Comparison of ENCODE assay signal across 8 cellular contexts in genomic region chr14:103385994-103386491, GRCh38. TPM values are rescaled to one million over a fixed set of nuclear protein-coding genes. Genes with fewer than 3 reads are reported as not detected.
DNase-seq lines count a peak whose midpoint lies in the region; ATAC-seq and TF ChIP-seq lines count a peak whose summit lies in the region.

No MANE protein-coding gene starts in this region.

- DNase-seq in NAMALWA (ENCODE audit: low spot score) (peak; percentile 43), fibroblast of mammary gland (ENCODE audit: low read depth) (peak; percentile 45), neural crest cell (ENCODE audit: low read depth, low spot score) (peak; percentile 12), aorta (peak; percentile 59 to 79), GM20000 (ENCODE audit: low spot score) (no peak)
- peak; percentile 16 for DNase-seq in activated T-cell treated with anti-CD3 and anti-CD28 coated beads, Interleukin-2, amount 50 U/mL, for 4 hours

- peak overlapping the region; percentile 92 for H3K4me3 Mint-ChIP-seq in activated T-cell treated with anti-CD3 and anti-CD28 coated beads, Interleukin-2, amount 50 U/mL, for 4 hours
- H3K4me3 Mint-ChIP-seq in neural crest cell: peak overlapping the region; percentile 96

- intact Hi-C loops in aorta (cut with DNase I): loop anchor here in 1 of 2 donors (5.0 kb wide), 2 partner anchors 46 to 54 kb away; partner anchors contain the start of gene EIF5

- no peaks in the 10 kb centered on the region for H3K27me3 ChIP-seq in BLaER1 treated with 17β-estradiol and CSF1 and Interleukin-3, amounts not matched to agents 10 nM and 100 nM
- H3K27me3 ChIP-seq in aorta (ENCODE audit: control insufficient read depth in 1 of 2, insufficient read depth in 2 of 2, low read length in 1 of 2): no peaks in the 10 kb centered on the region

- TF ChIP-seq CTCF in fibroblast of mammary gland (conservative IDR thresholded peaks at IDR 0.05; ENCODE audit: control insufficient read depth, insufficient read depth, low read depth, low read length): no peak
- TF ChIP-seq CTCF in neural crest cell (conservative IDR thresholded peaks at IDR 0.05): no peak
- TF ChIP-seq CTCF in GM20000 (IDR thresholded peaks at IDR 0.05; ENCODE audit: extremely low read depth, missing control alignments): no peak

- H3K27me3 Mint-ChIP-seq in activated T-cell treated with anti-CD3 and anti-CD28 coated beads, Interleukin-2, amount 50 U/mL, for 4 hours (ENCODE audit: low read depth): no peaks in the 10 kb centered on the region
- H3K27me3 Mint-ChIP-seq in neural crest cell (ENCODE audit: low read depth): peaks cover 12% of the 10 kb centered on the region

- peak overlapping the region; percentile 73 to 98 (median 89) for H3K4me2 ChIP-seq in BLaER1 treated with 17β-estradiol and CSF1 and Interleukin-3, amounts not matched to agents 10 nM and 100 nM

- peaks cover 0 to 8% (median 0%) of the 10 kb centered on the region in 11 experiments; a peak in 2 of 22 replicates for H3K36me3 ChIP-seq in BLaER1 treated with 17β-estradiol and CSF1 and Interleukin-3, amounts not matched to agents 10 nM and 100 nM
- no peaks in the 10 kb centered on the region for H3K36me3 ChIP-seq in aorta (ENCODE audit: control insufficient read depth in 1 of 2, insufficient read depth in 2 of 2, low read length in 1 of 2)

- peak overlapping the region; percentile 78 to 99 (median 94) for H3K4me3 ChIP-seq in BLaER1 treated with 17β-estradiol and CSF1 and Interleukin-3, amounts not matched to agents 10 nM and 100 nM
- H3K4me3 ChIP-seq in fibroblast of mammary gland (ENCODE audit: control insufficient read depth, low read depth, low read length) (peak overlapping the region; percentile 97), aorta (ENCODE audit: low read length in 2 of 2) (peak overlapping the region; percentile 92)

- 0% methylated on average over 31 of the region's 31 CpGs for WGBS in aorta, 2 donors

- H3K27ac Mint-ChIP-seq in neural crest cell (ENCODE audit: unreplicated experiment): peak overlapping the region; percentile 94

- peaks cover 3% of the 10 kb centered on the region for H3K36me3 Mint-ChIP-seq in activated T-cell treated with anti-CD3 and anti-CD28 coated beads, Interleukin-2, amount 50 U/mL, for 4 hours (ENCODE audit: insufficient read depth)
- H3K36me3 Mint-ChIP-seq in neural crest cell (ENCODE audit: low read depth): no peaks in the 10 kb centered on the region

- H3K4me1 ChIP-seq in BLaER1 treated with 17β-estradiol and CSF1 and Interleukin-3, amounts not matched to agents 10 nM and 100 nM: peaks cover 25 to 67% (median 41%) of the 10 kb centered on the region in 10 experiments
- H3K4me1 ChIP-seq in aorta (ENCODE audit: control insufficient read depth in 1 of 2, insufficient read depth in 2 of 2, low read length in 2 of 2): peaks cover 0 to 5% of the 10 kb centered on the region in 2 donors

- H4K20me1 ChIP-seq in BLaER1 treated with 17β-estradiol and CSF1 and Interleukin-3, amounts not matched to agents 10 nM and 100 nM: peaks cover 48 to 56% (median 55%) of the 10 kb centered on the region in 11 experiments

- H3K27ac ChIP-seq in BLaER1 treated with 17β-estradiol and CSF1 and Interleukin-3, amounts not matched to agents 10 nM and 100 nM: peak overlapping the region; percentile 85 to 98 (median 95)
- peak overlapping the region; percentile 91 to 94 for H3K27ac ChIP-seq in aorta (ENCODE audit: low read depth in 1 of 2, low read length in 2 of 2)

- ATAC-seq in GM21526 (IDR thresholded peaks at IDR 0.05; ENCODE audit: low FRiP score, unreplicated experiment) (peak; percentile 3), aorta (ENCODE audit: low FRiP score) (no peak)
- ATAC-seq in activated T-cell treated with anti-CD3 and anti-CD28 coated beads, Interleukin-2, amount 50 U/mL, for 4 hours: no peak

- H3K9me3 Mint-ChIP-seq in activated T-cell treated with anti-CD3 and anti-CD28 coated beads, Interleukin-2, amount 50 U/mL, for 4 hours: no peaks in the 10 kb centered on the region
- H3K9me3 Mint-ChIP-seq in neural crest cell: no peaks in the 10 kb centered on the region

- H3K9ac ChIP-seq in BLaER1 treated with 17β-estradiol and CSF1 and Interleukin-3, amounts not matched to agents 10 nM and 100 nM: peak overlapping the region; percentile 89 to 99 (median 97)

- H3K4me1 Mint-ChIP-seq in activated T-cell treated with anti-CD3 and anti-CD28 coated beads, Interleukin-2, amount 50 U/mL, for 4 hours (ENCODE audit: low read depth): peaks cover 41% of the 10 kb centered on the region
- H3K4me1 Mint-ChIP-seq in neural crest cell: peaks cover 31% of the 10 kb centered on the region

- H3K9me3 ChIP-seq in BLaER1 treated with 17β-estradiol and CSF1 and Interleukin-3, amounts not matched to agents 10 nM and 100 nM (replicated peaks in 1 of 11): peaks cover 0 to 4% (median 0%) of the 10 kb centered on the region in 11 experiments; a peak in 6 of 22 replicates
- no peaks in the 10 kb centered on the region for H3K9me3 ChIP-seq in aorta (ENCODE audit: control insufficient read depth, low read length)

RNA-seq across cellular contexts. Expression of gene MARK3, which starts 0.8 kb away (rescaled TPM):
- 10 to 100 TPM; 79.9 to 96.2 (median 95.5) TPM for total RNA-seq in activated T-cell treated with anti-CD3 and anti-CD28 coated beads, Interleukin-2, amount 50 U/mL, for 4 hours
- 98.8 and 109 TPM in 2 replicates for total RNA-seq in neural crest cell
- 100 to 1,000 TPM in 1 of 2 donors, 10 to 100 TPM in 1; 77.3 to 121 TPM for total RNA-seq in aorta
- 10 to 100 TPM; 21.7 to 94.6 TPM for polyA plus RNA-seq in aorta

RNA-seq across cellular contexts. Expression of gene EIF5, which starts 52.0 kb away (rescaled TPM):
- total RNA-seq in activated T-cell treated with anti-CD3 and anti-CD28 coated beads, Interleukin-2, amount 50 U/mL, for 4 hours: 100 to 1,000 TPM; 434 to 457 (median 451) TPM
- total RNA-seq in neural crest cell: 458 and 483 TPM in 2 replicates
- 100 to 1,000 TPM; 202 to 218 TPM for total RNA-seq in aorta
- polyA plus RNA-seq in aorta: 100 to 1,000 TPM in 1 of 2 donors, 10 to 100 TPM in 1; 93.1 to 139 TPM
